Comparison of ENCODE assay signal across 14 cellular contexts in genomic region chr4:36224969-36225903, GRCh38. TPM values are rescaled to one million over a fixed set of nuclear protein-coding genes. Genes with fewer than 3 reads are reported as not detected.
A peak's percentile ranks its signal among the peaks of the same experiment; 100 is the strongest.
DNase-seq lines count a peak whose midpoint lies in the region; ATAC-seq, FAIRE-seq and TF ChIP-seq lines count a peak whose summit lies in the region.
"Had no signal": no experiment of that assay in that cellular context is flagged by ENCODE, and none has a peak within 500 bp of the region (broad histone marks: within the 10 kb centered on the region; RNA-seq: fewer than 3 reads in every experiment).

No MANE protein-coding gene starts in this region.

- no peaks in the 10 kb centered on the region for H3K36me3 ChIP-seq in pancreas
- H3K36me3 ChIP-seq: SJSA1, stomach had no signal

- no peak overlapping the region for H3K4me3 ChIP-seq in pancreas
- H3K4me3 ChIP-seq: SJSA1, stomach had no signal

- H3K27me3 Mint-ChIP-seq in IgD-negative memory B cell, result no peaks in the 10 kb centered on the region
- no peaks in the 10 kb centered on the region for H3K27me3 Mint-ChIP-seq in effector memory CD8-positive, alpha-beta T cell
- no peaks in the 10 kb centered on the region for H3K27me3 Mint-ChIP-seq in T-helper 2 cell treated with Interferon-gamma antibody and Interleukin-4, amounts not matched to agents 5 μg/mL and 100 μg/mL, for 36 hours (ENCODE audit: low read depth)
- H3K27me3 Mint-ChIP-seq: activated CD4-positive, alpha-beta memory T cell treated with anti-CD3 and anti-CD28 coated beads for 36 hours had no signal

- H3K36me3 Mint-ChIP-seq in IgD-negative memory B cell, result no peaks in the 10 kb centered on the region
- peaks cover 17% of the 10 kb centered on the region for H3K36me3 Mint-ChIP-seq in effector memory CD8-positive, alpha-beta T cell (ENCODE audit: insufficient read depth)
- H3K36me3 Mint-ChIP-seq in T-helper 2 cell treated with Interferon-gamma antibody and Interleukin-4, amounts not matched to agents 5 μg/mL and 100 μg/mL, for 36 hours (ENCODE audit: low read depth), result peaks cover 11% of the 10 kb centered on the region

- FAIRE-seq in GM12892 (lab: Jason Lieb, UNC) (peak; percentile 75), pancreas (lab: Jason Lieb, UNC) (no peak)

- H3K9me3 Mint-ChIP-seq in IgD-negative memory B cell, result no peaks in the 10 kb centered on the region
- no peaks in the 10 kb centered on the region for H3K9me3 Mint-ChIP-seq in effector memory CD8-positive, alpha-beta T cell
- H3K9me3 Mint-ChIP-seq in T-helper 2 cell treated with Interferon-gamma antibody and Interleukin-4, amounts not matched to agents 5 μg/mL and 100 μg/mL, for 36 hours, result no peaks in the 10 kb centered on the region
- H3K9me3 Mint-ChIP-seq: activated CD4-positive, alpha-beta memory T cell treated with anti-CD3 and anti-CD28 coated beads for 36 hours had no signal

- peaks cover 0 to 20% (median 14%) of the 10 kb centered on the region in 3 donors for H3K4me1 ChIP-seq in pancreas
- H3K4me1 ChIP-seq: SJSA1 had no signal

- peaks cover 38 to 46% (median 43%) of the 10 kb centered on the region in 3 donors for H3K4me1 Mint-ChIP-seq in IgD-negative memory B cell
- peaks cover 47 to 74% of the 10 kb centered on the region in 2 donors for H3K4me1 Mint-ChIP-seq in effector memory CD8-positive, alpha-beta T cell (ENCODE audit: low read depth in 2 of 2)
- H3K4me1 Mint-ChIP-seq in T-helper 2 cell treated with Interferon-gamma antibody and Interleukin-4, amounts not matched to agents 5 μg/mL and 100 μg/mL, for 36 hours (ENCODE audit: low read depth), result peaks cover 19% of the 10 kb centered on the region

- DNase-seq in GM12892 (ENCODE audit: insufficient read length) (no peak), pancreas (no peak)
- no peak for DNase-seq in effector memory CD8-positive, alpha-beta T cell
- DNase-seq in T-helper 2 cell treated with Interferon-gamma antibody and Interleukin-4, amounts not matched to agents 5 μg/mL and 100 μg/mL, for 36 hours (ENCODE audit: low spot score), result no peak
- DNase-seq: activated CD4-positive, alpha-beta memory T cell treated with anti-CD3 and anti-CD28 coated beads for 36 hours; aorta; NCI-H510A; stomach had no signal

- no peak for TF ChIP-seq CTCF in pancreas (IDR thresholded peaks at IDR 0.05)

- peak overlapping the region in 2 of 3 donors; percentile 14 to 21 for H3K27ac Mint-ChIP-seq in IgD-negative memory B cell
- H3K27ac Mint-ChIP-seq in effector memory CD8-positive, alpha-beta T cell, result peak overlapping the region; percentile 53 to 82
- H3K27ac Mint-ChIP-seq in T-helper 2 cell treated with Interferon-gamma antibody and Interleukin-4, amounts not matched to agents 5 μg/mL and 100 μg/mL, for 36 hours, result no peak overlapping the region
- H3K27ac Mint-ChIP-seq: activated CD4-positive, alpha-beta memory T cell treated with anti-CD3 and anti-CD28 coated beads for 36 hours had no signal

- H3K27ac ChIP-seq in pancreas, result no peak overlapping the region
- H3K27ac ChIP-seq: SJSA1, stomach had no signal

- no peaks in the 10 kb centered on the region for H3K9me3 ChIP-seq in pancreas
- H3K9me3 ChIP-seq: SJSA1, stomach had no signal

- WGBS in pancreas, 2 donors, result 39 to 50% methylated on average over 2 of the region's 2 CpGs

- no peaks in the 10 kb centered on the region for H3K27me3 ChIP-seq in pancreas
- H3K27me3 ChIP-seq: SJSA1, stomach had no signal

- H3K4me3 Mint-ChIP-seq in IgD-negative memory B cell, result peak overlapping the region in 2 of 4 donors; percentile 25 to 61
- peak overlapping the region; percentile 72 to 77 for H3K4me3 Mint-ChIP-seq in effector memory CD8-positive, alpha-beta T cell
- no peak overlapping the region for H3K4me3 Mint-ChIP-seq in T-helper 2 cell treated with Interferon-gamma antibody and Interleukin-4, amounts not matched to agents 5 μg/mL and 100 μg/mL, for 36 hours
- H3K4me3 Mint-ChIP-seq: activated CD4-positive, alpha-beta memory T cell treated with anti-CD3 and anti-CD28 coated beads for 36 hours had no signal

- ATAC-seq in effector memory CD8-positive, alpha-beta T cell (replicated peaks), result no peak
- peak; percentile 63 to 81 (median 69) for ATAC-seq in pancreas
- ATAC-seq in GM21390 (IDR thresholded peaks at IDR 0.05; ENCODE audit: unreplicated experiment), result no peak
- no peak for ATAC-seq in HG03520 (IDR thresholded peaks at IDR 0.05; ENCODE audit: unreplicated experiment)

- no peak for TF ChIP-seq POLR2A in GM12892 (IDR thresholded peaks at IDR 0.05; ENCODE audit: low read depth, low read length)

- intact Hi-C loops in pancreas (cut with DNase I), result no loop called here

RNA-seq across cellular contexts. Expression of gene ARAP2, which starts 19.1 kb away (rescaled TPM):
- 12.5 TPM for polyA plus RNA-seq in GM12892 (2012; ENCODE audit: missing spikeins)
- polyA plus RNA-seq in IgD-negative memory B cell (20.8 TPM), pancreas (1 to 10 TPM; 3.2 to 3.6 TPM)
- total RNA-seq in pancreas, result 10 to 100 TPM in 3 of 6 donors, 1 to 10 TPM in 3; 6.9 to 14.3 (median 9.9) TPM

RNA-seq across cellular contexts. Expression of gene DTHD1, which starts 56.2 kb away (rescaled TPM):
- 0.98 TPM for polyA plus RNA-seq in GM12892 (2012; ENCODE audit: missing spikeins)
- polyA plus RNA-seq in IgD-negative memory B cell (not detected), pancreas (not detected)
- total RNA-seq in pancreas, result under 1 TPM in 4 of 6 donors, not detected in 2; 0.09 to 0.12 (median 0.09) TPM
- total RNA-seq: Daoy, H4, SJSA1 had no signal
- polyA plus RNA-seq: aorta, stomach had no signal

Comparison
In these comparisons a context has a peak if more than half of its experiments do, and no peak if none do; other contexts are left out.
1. ATAC-seq: peak in pancreas (4 of 4); none in effector memory CD8-positive, alpha-beta T cell (single experiment), GM21390 (single experiment) and HG03520 (single experiment).